Comparison of ENCODE assay signal across 17 cellular contexts in the genomic region with DNA sequence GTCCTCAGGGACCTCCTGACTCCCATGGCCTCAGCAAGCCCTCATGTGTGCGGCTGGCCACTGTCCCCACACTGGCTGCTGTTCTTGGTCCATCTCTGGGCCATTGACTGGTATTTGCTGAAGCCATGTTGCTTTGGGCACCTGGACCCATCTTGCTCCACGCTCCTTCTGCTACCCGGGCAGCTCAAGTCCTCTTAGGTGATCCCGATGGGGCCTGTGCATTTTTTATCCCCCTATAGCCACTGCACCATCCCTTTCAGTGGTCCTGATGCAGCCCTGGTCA. TPM values are rescaled to one million over a fixed set of nuclear protein-coding genes. Genes with fewer than 3 reads are reported as not detected.
A peak's percentile ranks its signal among the peaks of the same experiment; 100 is the strongest.
DNase-seq lines count a peak whose midpoint lies in the region; ATAC-seq and TF ChIP-seq lines count a peak whose summit lies in the region.
"Had no signal": no experiment of that assay in that cellular context is flagged by ENCODE, and none has a peak within 500 bp of the region (broad histone marks: within the 10 kb centered on the region; RNA-seq: fewer than 3 reads in every experiment).

No MANE protein-coding gene starts in this region.

- H3K27ac ChIP-seq in left ventricle myocardium inferior (replicated peaks): no peak overlapping the region
- H3K27ac ChIP-seq in suprapubic skin: no peak overlapping the region
- H3K27ac ChIP-seq: BLaER1 had no signal

- peaks cover 5% of the 10 kb centered on the region for H3K27me3 Mint-ChIP-seq in activated CD4-positive, alpha-beta T cell treated with anti-CD3 and anti-CD28 coated beads for 36 hours

- H3K9me3 Mint-ChIP-seq in activated CD4-positive, alpha-beta T cell treated with anti-CD3 and anti-CD28 coated beads for 36 hours (ENCODE audit: low read depth): no peaks in the 10 kb centered on the region
- H3K9me3 Mint-ChIP-seq: CD8-positive, alpha-beta memory T cell; HFFc6 had no signal

- H3K4me1 Mint-ChIP-seq in activated CD4-positive, alpha-beta T cell treated with anti-CD3 and anti-CD28 coated beads for 36 hours: no peaks in the 10 kb centered on the region
- H3K4me1 Mint-ChIP-seq: CD8-positive, alpha-beta memory T cell had no signal

- WGBS in suprapubic skin: 96% methylated on average over 4 of the region's 4 CpGs

- no peak for TF ChIP-seq CTCF in left ventricle myocardium inferior (IDR thresholded peaks at IDR 0.05; ENCODE audit: borderline replicate concordance)
- TF ChIP-seq CTCF in suprapubic skin (IDR thresholded peaks at IDR 0.05): no peak

- peak; percentile 0 for DNase-seq in activated CD4-positive, alpha-beta T cell treated with anti-CD3 and anti-CD28 coated beads for 36 hours
- DNase-seq in activated CD4-positive, alpha-beta T cell treated with anti-CD3 and anti-CD28 coated beads for 1 hour: no peak
- DNase-seq in left ventricle myocardium superior (peak; percentile 12), left ventricle myocardium inferior (no peak), posterior vena cava (ENCODE audit: low spot score) (peak; percentile 30), suprapubic skin (ENCODE audit: low spot score in 2 of 2) (peak; percentile 31 to 72), DMS79 treated with DMSO at 0.1 percent for 48 hours (lab: John Stamatoyannopoulos, UW) (no peak)
- DNase-seq: 8988T, AML-193, GF-D8, HCEC 1CT, HFFc6 had no signal

- H3K27me3 ChIP-seq in left ventricle myocardium inferior (ENCODE audit: low read depth) (no peaks in the 10 kb centered on the region), suprapubic skin (peaks cover 3% of the 10 kb centered on the region)
- H3K27me3 ChIP-seq: BLaER1 had no signal

- intact Hi-C loops in activated CD4-positive, alpha-beta T cell treated with anti-CD3 and anti-CD28 coated beads for 36 hours (cut with DNase I, micrococcal nuclease): no loop called here
- intact Hi-C loops in left ventricle myocardium superior (cut with micrococcal nuclease): no loop called here
- intact Hi-C loops in left ventricle myocardium inferior (cut with micrococcal nuclease): no loop called here
- intact Hi-C loops in posterior vena cava (cut with DNase I): no loop called here

- CTCF ChIA-PET in activated CD4-positive, alpha-beta T cell treated with anti-CD3 and anti-CD28 coated beads for 36 hours (lab: Charles Lee): no interaction called here

- no peak overlapping the region for H3K27ac Mint-ChIP-seq in activated CD4-positive, alpha-beta T cell treated with anti-CD3 and anti-CD28 coated beads for 36 hours
- H3K27ac Mint-ChIP-seq: HFFc6 had no signal

- H3K36me3 ChIP-seq in left ventricle myocardium inferior: no peaks in the 10 kb centered on the region
- no peaks in the 10 kb centered on the region for H3K36me3 ChIP-seq in suprapubic skin
- H3K36me3 ChIP-seq: BLaER1 had no signal

- POLR2A ChIA-PET in activated CD4-positive, alpha-beta T cell treated with anti-CD3 and anti-CD28 coated beads for 36 hours (lab: Charles Lee): no interaction called here

- H3K4me1 ChIP-seq in left ventricle myocardium inferior: peaks cover 28% of the 10 kb centered on the region
- no peaks in the 10 kb centered on the region for H3K4me1 ChIP-seq in suprapubic skin
- H3K4me1 ChIP-seq: BLaER1, Caco-2 had no signal

- H3K4me3 Mint-ChIP-seq in activated CD4-positive, alpha-beta T cell treated with anti-CD3 and anti-CD28 coated beads for 36 hours: no peak overlapping the region
- H3K4me3 Mint-ChIP-seq: CD8-positive, alpha-beta memory T cell; HFFc6 had no signal

- ATAC-seq in activated CD4-positive, alpha-beta T cell treated with anti-CD3 and anti-CD28 coated beads for 36 hours: no peak
- no peak for ATAC-seq in left ventricle myocardium superior
- ATAC-seq in GM18498 (IDR thresholded peaks at IDR 0.05; ENCODE audit: unreplicated experiment): no peak

- no peak for TF ChIP-seq EP300 in suprapubic skin (IDR thresholded peaks at IDR 0.05)

- H3K36me3 Mint-ChIP-seq in activated CD4-positive, alpha-beta T cell treated with anti-CD3 and anti-CD28 coated beads for 36 hours (ENCODE audit: low read depth): no peaks in the 10 kb centered on the region
- H3K36me3 Mint-ChIP-seq: CD8-positive, alpha-beta memory T cell had no signal

- TF ChIP-seq POLR2A in suprapubic skin (IDR thresholded peaks at IDR 0.05): no peak

- H3K4me3 ChIP-seq in left ventricle myocardium inferior (no peak overlapping the region), suprapubic skin (no peak overlapping the region)
- H3K4me3 ChIP-seq: BLaER1 had no signal

- H3K9me3 ChIP-seq in left ventricle myocardium inferior (replicated peaks) (no peaks in the 10 kb centered on the region), suprapubic skin (no peaks in the 10 kb centered on the region)
- H3K9me3 ChIP-seq: BLaER1, Caco-2 had no signal

RNA-seq across cellular contexts. Expression of gene RAMP3, which starts 16.7 kb away (rescaled TPM):
- total RNA-seq in activated CD4-positive, alpha-beta T cell treated with anti-CD3 and anti-CD28 coated beads for 36 hours: not detected
- total RNA-seq in left ventricle myocardium superior (36.0 TPM), left ventricle myocardium inferior (30.7 TPM), posterior vena cava (10 to 100 TPM; 45.5 to 54.1 TPM), suprapubic skin (10 to 100 TPM; 14.4 to 62.9 (median 33.6) TPM)
- total RNA-seq: Caco-2; CD8-positive, alpha-beta memory T cell; H4; HFFc6 had no signal

Comparison
In these comparisons a context has a peak if more than half of its experiments do, and no peak if none do; other contexts are left out.
1. DNase-seq: peak in activated CD4-positive, alpha-beta T cell treated with anti-CD3 and anti-CD28 coated beads for 36 hours (single experiment), left ventricle myocardium superior (single experiment), posterior vena cava (single experiment) and suprapubic skin (2 of 2); none in activated CD4-positive, alpha-beta T cell treated with anti-CD3 and anti-CD28 coated beads for 1 hour (single experiment), left ventricle myocardium inferior (single experiment) and DMS79 treated with DMSO at 0.1 percent for 48 hours (single experiment).
2. RNA of gene RAMP3, which starts 16.7 kb away (total RNA-seq): 45.5 to 54.1 TPM in posterior vena cava, 36.0 TPM in left ventricle myocardium superior (single experiment), 14.4 to 62.9 TPM in suprapubic skin and 30.7 TPM in left ventricle myocardium inferior (single experiment); not detected in activated CD4-positive, alpha-beta T cell treated with anti-CD3 and anti-CD28 coated beads for 36 hours; every median in the first group is over 10 times any median in the second.